Comparison of ENCODE assay signal across 17 cellular contexts in genomic region chr18:32455346-32455745, GRCh38. TPM values are rescaled to one million over a fixed set of nuclear protein-coding genes. Genes with fewer than 3 reads are reported as not detected.
DNase-seq lines count a peak whose midpoint lies in the region; ATAC-seq and TF ChIP-seq lines count a peak whose summit lies in the region.
"Had no signal": no experiment of that assay in that cellular context is flagged by ENCODE, and none has a peak within 500 bp of the region (broad histone marks: within the 10 kb centered on the region; RNA-seq: fewer than 3 reads in every experiment).

No MANE protein-coding gene starts in this region.

- no peak overlapping the region for H2BK5ac ChIP-seq in H9 (ENCODE audit: insufficient read length, low read length)

- no peak overlapping the region for H3K4me2 ChIP-seq in H9 (ENCODE audit: insufficient read depth, insufficient read length, low read length)
- H3K4me2 ChIP-seq: A549 had no signal

- no peaks in the 10 kb centered on the region; a peak in 1 of 4 replicates for H3K4me1 Mint-ChIP-seq in H9
- H3K4me1 Mint-ChIP-seq: B cell had no signal

- H3K79me1 ChIP-seq in H9 (ENCODE audit: insufficient read depth, low read depth, low read length, poor library complexity, severe bottlenecking), result no peaks in the 10 kb centered on the region

- no peak overlapping the region for H3K4ac ChIP-seq in H9 (ENCODE audit: low read depth, low read length)

- ATAC-seq in Right ventricle myocardium superior (ENCODE audit: poor library complexity) (peak; percentile 19), left cardiac atrium (no peak), gastrocnemius medialis (no peak)
- ATAC-seq: A549 had no signal

- H3K4me1 ChIP-seq in gastrocnemius medialis (peaks cover 52 to 60% of the 10 kb centered on the region in 2 donors), H9 (ENCODE audit: insufficient read depth, low read length) (no peaks in the 10 kb centered on the region; the same call in 1 of the 2 replicates)

- no peaks in the 10 kb centered on the region for H3K9me3 Mint-ChIP-seq in H9
- H3K9me3 Mint-ChIP-seq: CD14-positive monocyte had no signal

- no peak overlapping the region for H2BK12ac ChIP-seq in H9 (ENCODE audit: insufficient read length, low read depth, low read length)

- H4K5ac ChIP-seq in H9 (ENCODE audit: insufficient read length, low read depth, low read length), result no peak overlapping the region

- no peak overlapping the region for H2BK120ac ChIP-seq in H9 (ENCODE audit: low read depth, low read length, poor library complexity, severe bottlenecking)

- H3K27me3 ChIP-seq in gastrocnemius medialis (no peaks in the 10 kb centered on the region), H9 (ENCODE audit: insufficient read depth, low read length) (no peaks in the 10 kb centered on the region)
- H3K27me3 ChIP-seq: MG63 had no signal

- no CpG with 5 or more reads among the region's 1 CpG for WGBS in H9 (ENCODE audit: extremely low coverage, insufficient read length, low lambda C conversion rate)

- H3K18ac ChIP-seq in H9 (ENCODE audit: insufficient read length, low read depth, low read length), result no peak overlapping the region

- intact Hi-C loops in Right ventricle myocardium superior (cut with DNase I) (no loop called here), left cardiac atrium (cut with DNase I) (no loop called here), gastrocnemius medialis (cut with DNase I; ENCODE audit: low total_unique reads) (no loop called here)

- H4K8ac ChIP-seq in H9 (replicated peaks; ENCODE audit: insufficient read length, low read depth, low read length), result no peak overlapping the region

- H3T11ph ChIP-seq in H9 (ENCODE audit: low read length), result no peak overlapping the region

- H2BK20ac ChIP-seq in H9 (ENCODE audit: low read depth, low read length, poor library complexity, severe bottlenecking), result no peak overlapping the region

- no peak overlapping the region for H3K56ac ChIP-seq in H9 (ENCODE audit: insufficient read length, low read depth, low read length)

- no peak overlapping the region for H2BK15ac ChIP-seq in H9 (ENCODE audit: low read depth, low read length)

- no peaks in the 10 kb centered on the region for H3K27me3 Mint-ChIP-seq in H9 (ENCODE audit: low read depth)

- peak overlapping the region; percentile 21 to 55 (median 38) for H3K27ac ChIP-seq in gastrocnemius medialis
- no peak overlapping the region for H3K27ac ChIP-seq in H9 (ENCODE audit: insufficient read length, low read depth, low read length)
- H3K27ac ChIP-seq: A549 had no signal

- no peak overlapping the region for H3K9ac ChIP-seq in H9 (ENCODE audit: extremely low read depth, insufficient read length, low read length)

- H3K23ac ChIP-seq in H9 (ENCODE audit: insufficient read length, low read depth, low read length), result no peak overlapping the region

- H3K36me3 Mint-ChIP-seq in H9 (ENCODE audit: insufficient read depth in 1 of 3, low read depth in 3 of 3), result no peaks in the 10 kb centered on the region
- H3K36me3 Mint-ChIP-seq: CD14-positive monocyte had no signal

- TF ChIP-seq CTCF in gastrocnemius medialis (IDR thresholded peaks at IDR 0.05 in 4 of 5, conservative IDR thresholded peaks at IDR 0.05 in 1 of 5), result no peak
- TF ChIP-seq CTCF in H9 (conservative IDR thresholded peaks at IDR 0.05), result no peak

- in situ Hi-C loops in gastrocnemius medialis (cut with MboI; ENCODE audit: low sequenced_read_pairs in 4 of 4), result no loop called here

- no peak overlapping the region for H3K14ac ChIP-seq in H9 (ENCODE audit: insufficient read depth, low read length)

- no peaks in the 10 kb centered on the region for H3K23me2 ChIP-seq in H9 (ENCODE audit: insufficient read length, low read depth, low read length, poor library complexity, severe bottlenecking)

- no peak overlapping the region for H2AK5ac ChIP-seq in H9 (ENCODE audit: insufficient read length, low read length)

- no peaks in the 10 kb centered on the region for H3K79me2 ChIP-seq in H9 (ENCODE audit: insufficient read depth, low read length)

- no peaks in the 10 kb centered on the region for H4K20me1 ChIP-seq in H9 (ENCODE audit: control insufficient read depth, insufficient read depth, insufficient read length)

- DNase-seq in Right ventricle myocardium superior, result no peak
- DNase-seq in left cardiac atrium, result no peak
- DNase-seq in NCI-H69 (lab: John Stamatoyannopoulos, UW), result peak; percentile 51
- DNase-seq in fibroblast of peridontal ligament (ENCODE audit: extremely low read depth), result peak; percentile 3
- no peak for DNase-seq in gastrocnemius medialis
- DNase-seq in stimulated activated CD4-positive, alpha-beta T cell treated with anti-CD3 and anti-CD28 coated beads, Interleukin-2, amount 100 ng/mL, for 48 hours, result no peak
- DNase-seq in H9, result no peak
- DNase-seq: DMS79, HFFc6, Karpas-422, MG63, NCI-H1417 treated with DMSO at 0.1 percent for 48 hours, NCI-H187, NCI-H774 had no signal

- no peak overlapping the region for H3K4me3 Mint-ChIP-seq in H9
- H3K4me3 Mint-ChIP-seq: B cell, CD14-positive monocyte, HFFc6 had no signal

- H3K36me3 ChIP-seq in gastrocnemius medialis, result no peaks in the 10 kb centered on the region
- H3K36me3 ChIP-seq: MG63 had no signal

- no peak overlapping the region for H4K91ac ChIP-seq in H9 (ENCODE audit: insufficient read length, low read depth, low read length)

- no peak overlapping the region for H3K4me3 ChIP-seq in gastrocnemius medialis
- H3K4me3 ChIP-seq: A549, MG63 had no signal

- no peak overlapping the region for H2AFZ ChIP-seq in H9 (ENCODE audit: low read length)

- H3K9me3 ChIP-seq in gastrocnemius medialis, result no peaks in the 10 kb centered on the region
- H3K9me3 ChIP-seq in H9 (ENCODE audit: control insufficient read depth, low read depth, low read length), result no peaks in the 10 kb centered on the region
- H3K9me3 ChIP-seq: A549, MG63 had no signal

- no peak overlapping the region; a peak in 1 of 7 replicates for H3K27ac Mint-ChIP-seq in H9
- H3K27ac Mint-ChIP-seq: B cell, CD14-positive monocyte, HFFc6 had no signal

- TF ChIP-seq POLR2A in gastrocnemius medialis (IDR thresholded peaks at IDR 0.05), result no peak

RNA-seq across cellular contexts. Expression of gene GAREM1, which starts 15.3 kb away (rescaled TPM):
- total RNA-seq in Right ventricle myocardium superior (23.5 TPM), left cardiac atrium (10 to 100 TPM; 12.7 to 19.0 TPM), gastrocnemius medialis (10 to 100 TPM; 13.4 to 21.9 (median 16.4) TPM), H9 (2021) (4.4 and 5.2 TPM in 2 replicates)
- total RNA-seq: B cell had no signal

Comparison
In these comparisons a context has a peak if more than half of its experiments do, and no peak if none do; other contexts are left out.
1. DNase-seq: peak in NCI-H69 (single experiment) and fibroblast of peridontal ligament (single experiment); none in Right ventricle myocardium superior (single experiment), left cardiac atrium (single experiment), gastrocnemius medialis (0 of 2), stimulated activated CD4-positive, alpha-beta T cell treated with anti-CD3 and anti-CD28 coated beads, Interleukin-2, amount 100 ng/mL, for 48 hours (0 of 2) and H9 (single experiment).